ENCODE assay signal across 17 cellular contexts in the genomic region with DNA sequence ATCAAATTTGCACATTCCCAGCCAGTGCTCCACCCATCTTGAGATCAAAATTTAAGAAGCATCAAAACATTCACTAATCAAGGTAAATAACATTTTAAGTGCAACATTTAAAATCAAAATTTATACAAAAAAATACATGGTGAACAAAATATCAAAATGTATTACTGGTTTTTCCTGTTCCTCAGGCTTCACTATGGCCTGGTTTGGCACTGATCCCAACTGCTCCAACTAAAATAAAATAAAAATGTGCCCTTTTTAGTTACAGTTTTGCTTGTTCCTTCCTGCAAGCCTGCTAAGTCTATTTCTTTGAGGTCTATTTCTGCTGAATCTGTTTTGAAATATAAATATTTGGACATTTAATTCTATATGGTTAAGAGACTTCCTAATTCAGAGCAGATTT. TPM values are rescaled to one million over a fixed set of nuclear protein-coding genes. Genes with fewer than 3 reads are reported as not detected.
"Had no signal": no experiment of that assay in that cellular context is flagged by ENCODE, and none has a peak within 500 bp of the region (broad histone marks: within the 10 kb centered on the region; RNA-seq: fewer than 3 reads in every experiment).

No MANE protein-coding gene starts in this region.

- H3K4me3 Mint-ChIP-seq: activated CD4-positive, alpha-beta T cell treated with anti-CD3 and anti-CD28 coated beads for 36 hours; activated naive CD8-positive, alpha-beta T cell; endodermal cell; natural killer cell treated with Interleukin-12 subunit alpha and Interleukin-12 subunit beta and Interleukin-15 and Interleukin-18, amount 100 ng/mL, for 72 hours had no signal

- ATAC-seq: activated CD4-positive, alpha-beta T cell treated with anti-CD3 and anti-CD28 coated beads for 36 hours; gastroesophageal sphincter; lower lobe of right lung; natural killer cell treated with Interleukin-12 subunit alpha and Interleukin-12 subunit beta and Interleukin-15 and Interleukin-18, amount 100 ng/mL, for 72 hours had no signal

- H3K36me3 Mint-ChIP-seq: activated naive CD8-positive, alpha-beta T cell; natural killer cell treated with Interleukin-12 subunit alpha and Interleukin-12 subunit beta and Interleukin-15 and Interleukin-18, amount 100 ng/mL, for 72 hours had no signal

- H3K9me3 Mint-ChIP-seq: endodermal cell; natural killer cell treated with Interleukin-12 subunit alpha and Interleukin-12 subunit beta and Interleukin-15 and Interleukin-18, amount 100 ng/mL, for 72 hours had no signal

- H3K27me3 ChIP-seq: gastroesophageal sphincter, SJSA1, upper lobe of left lung had no signal

- H3K27ac Mint-ChIP-seq: activated CD4-positive, alpha-beta T cell treated with anti-CD3 and anti-CD28 coated beads for 36 hours; activated naive CD8-positive, alpha-beta T cell; endodermal cell; natural killer cell treated with Interleukin-12 subunit alpha and Interleukin-12 subunit beta and Interleukin-15 and Interleukin-18, amount 100 ng/mL, for 72 hours had no signal

- H3K4me3 ChIP-seq: gastroesophageal sphincter, lower lobe of right lung, SJSA1, upper lobe of left lung had no signal

- H3K36me3 ChIP-seq: gastroesophageal sphincter, lower lobe of right lung, SJSA1, upper lobe of left lung had no signal

- H3K4me1 Mint-ChIP-seq: activated CD4-positive, alpha-beta T cell treated with anti-CD3 and anti-CD28 coated beads for 36 hours; endodermal cell had no signal

- H3K4me1 ChIP-seq: parathyroid adenoma, upper lobe of left lung had no signal

- DNase-seq: activated CD4-positive, alpha-beta T cell treated with anti-CD3 and anti-CD28 coated beads for 36 hours; activated CD4-positive, alpha-beta T cell treated with anti-CD3 and anti-CD28 coated beads, Interleukin-2, amount 50 U/mL, for 48 hours; activated T-cell treated with anti-CD3 and anti-CD28 coated beads for 4 hours; endodermal cell; lower lobe of right lung; stimulated activated CD4-positive, alpha-beta T cell treated with anti-CD3 and anti-CD28 coated beads, Interleukin-1b, Interleukin-23, amount 100 ng/mL, for 48 hours; stimulated activated CD8-positive, alpha-beta memory T cell treated with anti-CD3 and anti-CD28 coated beads, Interleukin-4, amount 100 ng/mL, for 48 hours; stimulated activated naive CD4-positive, alpha-beta T cell; substantia nigra; SW 1271; T-helper 2 cell; upper lobe of left lung had no signal

- H3K9me3 ChIP-seq: gastroesophageal sphincter, lower lobe of right lung, SJSA1, upper lobe of left lung had no signal

- H3K27ac ChIP-seq: parathyroid adenoma, SJSA1 had no signal

RNA-seq across cellular contexts. Expression of gene ADAMTS1, which starts 54.9 kb away (rescaled TPM):
- total RNA-seq: activated CD4-positive, alpha-beta T cell treated with anti-CD3 and anti-CD28 coated beads for 36 hours had no signal
